8 cellular contexts compared by ENCODE assay signal in genomic region chr21:37758997-37759396, GRCh38.
DNase-seq lines count a peak whose midpoint lies in the region; ATAC-seq lines count a peak whose summit lies in the region.

No MANE protein-coding gene starts in this region.

- ATAC-seq in stimulated activated naive CD8-positive, alpha-beta T cell treated with anti-CD3 and anti-CD28 coated beads, Interleukin-15, Interleukin-2, amounts not matched to agents 100 U/mL and 50 U/mL, for 24 hours = no peak
- no peak for ATAC-seq in stimulated activated naive CD8-positive, alpha-beta T cell treated with anti-CD3 and anti-CD28 coated beads, Interleukin-15, amount 100 ng/mL, for 72 hours
- no peak for ATAC-seq in HG03439 (IDR thresholded peaks at IDR 0.05; ENCODE audit: unreplicated experiment)

- H3K4me1 Mint-ChIP-seq in stimulated activated naive CD8-positive, alpha-beta T cell treated with anti-CD3 and anti-CD28 coated beads, Interleukin-15, amount 100 ng/mL, for 72 hours = no peaks in the 10 kb centered on the region

- peaks cover 8% of the 10 kb centered on the region for H3K27me3 Mint-ChIP-seq in stimulated activated naive CD8-positive, alpha-beta T cell treated with anti-CD3 and anti-CD28 coated beads, Interleukin-15, amount 100 ng/mL, for 72 hours

- H3K27ac Mint-ChIP-seq in stimulated activated naive CD8-positive, alpha-beta T cell treated with anti-CD3 and anti-CD28 coated beads, Interleukin-15, amount 100 ng/mL, for 72 hours = no peak overlapping the region

- H3K4me3 Mint-ChIP-seq in stimulated activated naive CD8-positive, alpha-beta T cell treated with anti-CD3 and anti-CD28 coated beads, Interleukin-15, amount 100 ng/mL, for 72 hours = no peak overlapping the region

- DNase-seq in stimulated activated naive CD8-positive, alpha-beta T cell treated with anti-CD3 and anti-CD28 coated beads, Interleukin-15, Interleukin-2, amounts not matched to agents 100 U/mL and 50 U/mL, for 24 hours = peak; percentile 20
- DNase-seq in stimulated activated naive CD8-positive, alpha-beta T cell treated with anti-CD3 and anti-CD28 coated beads, Interleukin-15, amount 100 ng/mL, for 72 hours = no peak
- DNase-seq in NCI-H2171 treated with DMSO at 0.1 percent for 48 hours (lab: John Stamatoyannopoulos, UW) (peak; percentile 67), astrocyte of the hippocampus (ENCODE audit: low read depth, low spot score) (peak; percentile 81), myocyte (ENCODE audit: low read depth) (peak; percentile 73), hippocampal formation (lab: John Stamatoyannopoulos, UW) (no peak), foreskin melanocyte (no peak)

- no peaks in the 10 kb centered on the region for H3K9me3 Mint-ChIP-seq in stimulated activated naive CD8-positive, alpha-beta T cell treated with anti-CD3 and anti-CD28 coated beads, Interleukin-15, amount 100 ng/mL, for 72 hours

Comparison
In these comparisons a context has a peak if more than half of its experiments do, and no peak if none do; other contexts are left out.
1. DNase-seq: peak in stimulated activated naive CD8-positive, alpha-beta T cell treated with anti-CD3 and anti-CD28 coated beads, Interleukin-15, Interleukin-2, amounts not matched to agents 100 U/mL and 50 U/mL, for 24 hours (single experiment), NCI-H2171 treated with DMSO at 0.1 percent for 48 hours (single experiment), astrocyte of the hippocampus (single experiment) and myocyte (single experiment); none in stimulated activated naive CD8-positive, alpha-beta T cell treated with anti-CD3 and anti-CD28 coated beads, Interleukin-15, amount 100 ng/mL, for 72 hours (0 of 2), hippocampal formation (0 of 2) and foreskin melanocyte (single experiment).